ENCODE assay signal across 8 cellular contexts in genomic region chr17:75205793-75206163, GRCh38. TPM values are rescaled to one million over a fixed set of nuclear protein-coding genes. Genes with fewer than 3 reads are reported as not detected.
A peak's percentile ranks its signal among the peaks of the same experiment; 100 is the strongest.
DNase-seq lines count a peak whose midpoint lies in the region; ATAC-seq and TF ChIP-seq lines count a peak whose summit lies in the region.

No MANE protein-coding gene starts in this region.

- H3K27ac Mint-ChIP-seq in activated T-helper 17 cell treated with anti-CD3 and anti-CD28 coated beads, Interleukin-2, amount 50 U/mL, for 72 hours = peak overlapping the region; percentile 99
- peak overlapping the region; percentile 93 to 99 (median 98) for H3K27ac Mint-ChIP-seq in immature natural killer cell

- H3K4me3 Mint-ChIP-seq in activated T-cell treated with anti-CD3 and anti-CD28 coated beads, Interleukin-2, amount 50 U/mL, for 4 hours = peak overlapping the region; percentile 96
- peak overlapping the region; percentile 98 for H3K4me3 Mint-ChIP-seq in activated T-helper 17 cell treated with anti-CD3 and anti-CD28 coated beads, Interleukin-2, amount 50 U/mL, for 72 hours
- H3K4me3 Mint-ChIP-seq in immature natural killer cell = peak overlapping the region; percentile 88 to 98 (median 96)

- no peak for DNase-seq in activated T-cell treated with anti-CD3 and anti-CD28 coated beads, Interleukin-2, amount 50 U/mL, for 4 hours
- DNase-seq in activated T-cell treated with anti-CD3 and anti-CD28 coated beads for 4 hours = no peak
- DNase-seq in immature natural killer cell = peak in 1 of 3 donors; percentile 3
- DNase-seq in tibial artery = no peak
- no peak for DNase-seq in NCI-H2081 (lab: John Stamatoyannopoulos, UW)
- DNase-seq in NCI-H1417 (lab: John Stamatoyannopoulos, UW) = no peak

- no peaks in the 10 kb centered on the region for H3K9me3 Mint-ChIP-seq in activated T-cell treated with anti-CD3 and anti-CD28 coated beads, Interleukin-2, amount 50 U/mL, for 4 hours
- H3K9me3 Mint-ChIP-seq in activated T-helper 17 cell treated with anti-CD3 and anti-CD28 coated beads, Interleukin-2, amount 50 U/mL, for 72 hours = no peaks in the 10 kb centered on the region
- H3K9me3 Mint-ChIP-seq in immature natural killer cell = no peaks in the 10 kb centered on the region

- H3K4me3 ChIP-seq in tibial artery = peak overlapping the region; percentile 81 to 92

- H3K27me3 Mint-ChIP-seq in activated T-cell treated with anti-CD3 and anti-CD28 coated beads, Interleukin-2, amount 50 U/mL, for 4 hours (ENCODE audit: low read depth) = no peaks in the 10 kb centered on the region
- H3K27me3 Mint-ChIP-seq in activated T-helper 17 cell treated with anti-CD3 and anti-CD28 coated beads, Interleukin-2, amount 50 U/mL, for 72 hours = no peaks in the 10 kb centered on the region
- peaks cover 2 to 13% (median 5%) of the 10 kb centered on the region in 3 donors for H3K27me3 Mint-ChIP-seq in immature natural killer cell (ENCODE audit: low read depth in 3 of 3)

- H3K36me3 ChIP-seq in tibial artery = peaks cover 11 to 24% (median 18%) of the 10 kb centered on the region in 3 donors

- peaks cover 25% of the 10 kb centered on the region for H3K4me1 Mint-ChIP-seq in activated T-cell treated with anti-CD3 and anti-CD28 coated beads, Interleukin-2, amount 50 U/mL, for 4 hours (ENCODE audit: low read depth)
- peaks cover 5% of the 10 kb centered on the region for H3K4me1 Mint-ChIP-seq in activated T-helper 17 cell treated with anti-CD3 and anti-CD28 coated beads, Interleukin-2, amount 50 U/mL, for 72 hours
- H3K4me1 Mint-ChIP-seq in immature natural killer cell = peaks cover 30 to 36% of the 10 kb centered on the region in 2 donors

- H3K27me3 ChIP-seq in tibial artery = no peaks in the 10 kb centered on the region

- H3K9me3 ChIP-seq in tibial artery = no peaks in the 10 kb centered on the region

- H3K36me3 Mint-ChIP-seq in activated T-cell treated with anti-CD3 and anti-CD28 coated beads, Interleukin-2, amount 50 U/mL, for 4 hours (ENCODE audit: insufficient read depth) = peaks cover 8% of the 10 kb centered on the region
- H3K36me3 Mint-ChIP-seq in activated T-helper 17 cell treated with anti-CD3 and anti-CD28 coated beads, Interleukin-2, amount 50 U/mL, for 72 hours (ENCODE audit: low read depth) = peaks cover 44% of the 10 kb centered on the region
- H3K36me3 Mint-ChIP-seq in immature natural killer cell = peaks cover 4 to 10% (median 8%) of the 10 kb centered on the region in 3 donors

- intact Hi-C loops in tibial artery (cut with DNase I; ENCODE audit: low total_unique reads) = loop anchor here (2.0 to 10.0 kb wide), 3 partner anchors 23 to 241 kb away; partner anchors contain the start of gene SUMO2

- H3K4me1 ChIP-seq in tibial artery = peaks cover 0 to 24% (median 12%) of the 10 kb centered on the region in 4 donors

- TF ChIP-seq CTCF in tibial artery (IDR thresholded peaks at IDR 0.05) = no peak

- peak; percentile 19 to 22 for ATAC-seq in activated T-cell treated with anti-CD3 and anti-CD28 coated beads, Interleukin-2, amount 50 U/mL, for 4 hours
- peak; percentile 5 for ATAC-seq in activated T-helper 17 cell treated with anti-CD3 and anti-CD28 coated beads, Interleukin-2, amount 50 U/mL, for 72 hours (replicated peaks)
- ATAC-seq in HG03135 (IDR thresholded peaks at IDR 0.05; ENCODE audit: unreplicated experiment) = no peak

- peak overlapping the region; percentile 89 to 92 for H3K27ac ChIP-seq in tibial artery

RNA-seq across cellular contexts. Expression of gene NUP85, which starts 0.3 kb away (rescaled TPM):
- 100 to 1,000 TPM; 115 to 137 (median 125) TPM for total RNA-seq in activated T-cell treated with anti-CD3 and anti-CD28 coated beads, Interleukin-2, amount 50 U/mL, for 4 hours
- total RNA-seq in activated T-helper 17 cell treated with anti-CD3 and anti-CD28 coated beads, Interleukin-2, amount 50 U/mL, for 72 hours = 100 to 1,000 TPM; 143 to 161 TPM
- polyA plus RNA-seq in immature natural killer cell = 10 to 100 TPM; 28.3 to 47.8 (median 41.1) TPM

RNA-seq across cellular contexts. Expression of gene SUMO2, which starts 23.0 kb away (rescaled TPM):
- total RNA-seq in activated T-cell treated with anti-CD3 and anti-CD28 coated beads, Interleukin-2, amount 50 U/mL, for 4 hours = 100 to 1,000 TPM; 594 to 609 (median 599) TPM
- total RNA-seq in activated T-helper 17 cell treated with anti-CD3 and anti-CD28 coated beads, Interleukin-2, amount 50 U/mL, for 72 hours = 100 to 1,000 TPM; 416 to 512 TPM
- 100 to 1,000 TPM; 214 to 427 (median 404) TPM for polyA plus RNA-seq in immature natural killer cell

RNA-seq across cellular contexts. Expression of gene JPT1, which starts 51.5 kb away (rescaled TPM):
- total RNA-seq in activated T-cell treated with anti-CD3 and anti-CD28 coated beads, Interleukin-2, amount 50 U/mL, for 4 hours = 100 to 1,000 TPM; 161 to 182 (median 167) TPM
- 100 to 1,000 TPM; 191 to 343 TPM for total RNA-seq in activated T-helper 17 cell treated with anti-CD3 and anti-CD28 coated beads, Interleukin-2, amount 50 U/mL, for 72 hours
- 100 to 1,000 TPM; 105 to 168 (median 133) TPM for polyA plus RNA-seq in immature natural killer cell

RNA-seq across cellular contexts. Expression of gene GGA3, which starts 55.6 kb away (rescaled TPM):
- total RNA-seq in activated T-cell treated with anti-CD3 and anti-CD28 coated beads, Interleukin-2, amount 50 U/mL, for 4 hours = 10 to 100 TPM; 64.2 to 80.5 (median 71.2) TPM
- 10 to 100 TPM; 63.2 to 71.9 TPM for total RNA-seq in activated T-helper 17 cell treated with anti-CD3 and anti-CD28 coated beads, Interleukin-2, amount 50 U/mL, for 72 hours
- 10 to 100 TPM in 1 of 3 donors, 1 to 10 TPM in 2; 3.7 to 17.8 (median 3.8) TPM for polyA plus RNA-seq in immature natural killer cell

RNA-seq across cellular contexts. Expression of gene MRPS7, which starts 55.9 kb away (rescaled TPM):
- 100 to 1,000 TPM; 131 to 167 (median 160) TPM for total RNA-seq in activated T-cell treated with anti-CD3 and anti-CD28 coated beads, Interleukin-2, amount 50 U/mL, for 4 hours
- total RNA-seq in activated T-helper 17 cell treated with anti-CD3 and anti-CD28 coated beads, Interleukin-2, amount 50 U/mL, for 72 hours = 10 to 100 TPM; 53.6 to 83.2 TPM
- polyA plus RNA-seq in immature natural killer cell = 100 to 1,000 TPM; 118 to 189 (median 122) TPM
